1 cellular context compared by ENCODE assay signal in genomic region chr2:240400319-240401161, GRCh38.
TF ChIP-seq lines count a peak whose summit lies in the region.

No MANE protein-coding gene starts in this region.

TF ChIP-seq in HCT116, 20 proteins besides CTCF, POLR2A, EP300 and RAD21 (continued from another document):
- no peak for TF ChIP-seq ZBTB33 (IDR thresholded peaks at IDR 0.05; ENCODE audit: extremely low read depth, insufficient replicate concordance, low read length)
- TF ChIP-seq ELF1 (IDR thresholded peaks at IDR 0.05; ENCODE audit: borderline replicate concordance, low read depth) = no peak
- no peak for TF ChIP-seq REST (IDR thresholded peaks at IDR 0.05; ENCODE audit: low read depth)
- TF ChIP-seq EGR1 (IDR thresholded peaks at IDR 0.05; ENCODE audit: low read depth) = no peak
- no peak for TF ChIP-seq ZNF274 (IDR thresholded peaks at IDR 0.05; ENCODE audit: low read depth, low read length)
- no peak for TF ChIP-seq POLR2AphosphoS5 (IDR thresholded peaks at IDR 0.05; ENCODE audit: low read depth, low read length)
